ENCODE assay signal across 20 cellular contexts in genomic region chr5:78706825-78707224, GRCh38.
"Had no signal": no experiment of that assay in that cellular context is flagged by ENCODE, and none has a peak within 500 bp of the region (broad histone marks: within the 10 kb centered on the region; RNA-seq: fewer than 3 reads in every experiment).

No MANE protein-coding gene starts in this region.

- H3K27me3 ChIP-seq: neutrophil, spleen had no signal

- ATAC-seq: activated CD4-positive, CD25-positive, alpha-beta regulatory T cell treated with anti-CD3 and anti-CD28 coated beads, Interleukin-2, amount 50 U/mL, for 24 hours; left cardiac atrium; lower lobe of right lung; naive thymus-derived CD4-positive, alpha-beta T cell; right lobe of liver; stimulated activated naive B cell treated with anti-CD40 and anti-IgM and Interleukin-4, amounts not matched to agents 10 μg/mL and 1 μg/mL and 100 μg/mL, for 72 hours had no signal

- H3K4me3 ChIP-seq: lower lobe of right lung, right lobe of liver, spleen had no signal

- H3K9me3 ChIP-seq: lower lobe of right lung, neutrophil, right lobe of liver, spleen had no signal

- FAIRE-seq: bronchial epithelial cell, colon, TTC549 had no signal

- DNase-seq: activated effector memory CD4-positive, alpha-beta T cell treated with Interleukin-2 at 50 U/mL for 16 hours; activated T-cell treated with anti-CD3 and anti-CD28 coated beads, Interleukin-2, amount 50 U/mL, for 1 hour; amniotic stem cell; effector CD4-positive, alpha-beta T cell; glutamatergic neuron; left cardiac atrium; lower lobe of right lung; naive thymus-derived CD4-positive, alpha-beta T cell; right lobe of liver; spleen; stimulated activated CD4-positive, alpha-beta T cell treated with anti-CD3 and anti-CD28 coated beads, Interleukin-1b, Interleukin-23, amount 100 ng/mL, for 48 hours; stimulated activated naive B cell treated with anti-CD40 and anti-IgM and Interleukin-4, amounts not matched to agents 10 μg/mL and 1 μg/mL and 100 μg/mL, for 72 hours; substantia nigra; T-helper 2 cell; trophoblast cell had no signal

- H3K36me3 ChIP-seq: lower lobe of right lung, neutrophil, right lobe of liver, spleen had no signal

- H3K27ac ChIP-seq: lower lobe of right lung, neutrophil, right lobe of liver, spleen had no signal

- H3K4me1 ChIP-seq: lower lobe of right lung, spleen had no signal
